Comparison of ENCODE assay signal across 8 cellular contexts in genomic region chr15:55196458-55197361, GRCh38. TPM values are rescaled to one million over a fixed set of nuclear protein-coding genes. Genes with fewer than 3 reads are reported as not detected.
DNase-seq lines count a peak whose midpoint lies in the region; ATAC-seq, FAIRE-seq and TF ChIP-seq lines count a peak whose summit lies in the region.

RSL24D1 (minus strand) TSS chr15:55196941; CDS start chr15:55196890, 51 bp downstream.

- no peak within 1 kb of the TSS for H3K27ac Mint-ChIP-seq in chondrocyte (ENCODE audit: unreplicated experiment)

- TF ChIP-seq CTCF in chondrocyte (IDR thresholded peaks at IDR 0.05): peak; percentile 69
- peak; percentile 38 for TF ChIP-seq CTCF in kidney (IDR thresholded peaks at IDR 0.05; ENCODE audit: borderline replicate concordance, extremely low read depth, insufficient read depth)

- H3K36me3 ChIP-seq in kidney (ENCODE audit: control insufficient read depth in 1 of 2, insufficient read depth in 2 of 2, low read length in 2 of 2): peaks cover 0 to 3% of the 10 kb centered on the region in 2 donors

- H3K4me1 Mint-ChIP-seq in chondrocyte (ENCODE audit: low read depth): peaks cover 16% of the 10 kb centered on the region

- no peaks in the 10 kb centered on the region for H3K27me3 Mint-ChIP-seq in chondrocyte (ENCODE audit: low read depth)

- H3K36me3 Mint-ChIP-seq in chondrocyte (ENCODE audit: low read depth): peaks cover 4% of the 10 kb centered on the region

- H3K4me1 ChIP-seq in kidney (ENCODE audit: control insufficient read depth in 1 of 2, insufficient read depth in 1 of 2, low read depth in 1 of 2, low read length in 2 of 2): peaks cover 8 to 14% of the 10 kb centered on the region in 2 donors

- intact Hi-C loops in kidney (cut with DNase I): no loop called here

- H3K27ac ChIP-seq in kidney (ENCODE audit: low read depth in 2 of 2, low read length in 2 of 2): peak within 1 kb of the TSS; percentile 90 to 91

- peak within 1 kb of the TSS; percentile 91 to 97 for H3K9ac ChIP-seq in kidney (ENCODE audit: low read length in 2 of 2)

- H3K9me3 Mint-ChIP-seq in chondrocyte (ENCODE audit: low read depth): no peaks in the 10 kb centered on the region

- peak within 1 kb of the TSS; percentile 91 to 93 for H3K4me3 ChIP-seq in kidney (ENCODE audit: low read length in 2 of 2)

- ATAC-seq in GM19043 (IDR thresholded peaks at IDR 0.05; ENCODE audit: low read depth, unreplicated experiment): peak; percentile 91
- peak; percentile 95 for ATAC-seq in HG03378 (IDR thresholded peaks at IDR 0.05; ENCODE audit: unreplicated experiment)

- H3K9me3 ChIP-seq in kidney (ENCODE audit: control insufficient read depth in 1 of 2, low read length in 2 of 2): no peaks in the 10 kb centered on the region

- DNase-seq in Ammon's horn (ENCODE audit: low spot score) (peak; percentile 98), NCI-H446 treated with DMSO at 0.1 percent for 48 hours (lab: John Stamatoyannopoulos, UW) (peak; percentile 92), chondrocyte (ENCODE audit: low spot score) (peak; percentile 97), kidney (peak; percentile 98)
- peak; percentile 89 for DNase-seq in activated CD4-positive, CD25-positive, alpha-beta regulatory T cell treated with anti-CD3 and anti-CD28 coated beads, Interleukin-2, amount 50 U/mL, for 72 hours
- DNase-seq in stimulated activated CD4-positive, alpha-beta T cell treated with anti-CD3 and anti-CD28 coated beads, Interleukin-15, amount 100 ng/mL, for 24 hours: peak; percentile 96

- peak; percentile 98 for FAIRE-seq in kidney (lab: Jason Lieb, UNC)

- no peak within 1 kb of the TSS for H3K4me3 Mint-ChIP-seq in chondrocyte (ENCODE audit: unreplicated experiment)

RNA-seq across cellular contexts. Expression of gene RSL24D1, which starts in this region (rescaled TPM):
- total RNA-seq in chondrocyte (39.8 to 61.3 TPM (median 60.4 TPM) in 3 replicates), kidney (60.4 TPM)
- polyA plus RNA-seq in kidney (ENCODE audit: insufficient read depth, low read depth, low replicate concordance): 52.7 TPM

Comparison
In these comparisons a context has a peak if more than half of its experiments do, and no peak if none do; other contexts are left out.
1. Peak in every context shown above with its lines: DNase-seq, ATAC-seq, H3K4me3 ChIP-seq and H3K27ac ChIP-seq.